ENCODE assay signal across 18 cellular contexts in the genomic region with DNA sequence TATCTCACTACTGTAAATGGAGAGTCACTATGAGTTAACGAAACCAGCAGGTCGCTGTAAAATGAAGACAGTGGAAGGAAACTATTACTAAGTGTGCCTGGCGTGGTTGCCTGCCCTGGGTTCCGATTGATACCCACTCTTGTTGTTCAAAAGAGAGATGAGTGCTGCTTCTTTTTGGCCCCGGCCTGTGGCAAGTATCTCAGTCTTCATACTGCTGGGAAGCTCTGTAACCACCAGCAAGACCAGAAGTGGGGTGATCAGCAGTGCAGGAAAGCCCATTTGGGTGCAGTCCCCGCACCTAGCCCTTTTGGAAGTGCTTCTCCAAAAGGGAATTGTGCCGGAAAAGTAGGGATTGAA.
DNase-seq lines count a peak whose midpoint lies in the region; ATAC-seq and TF ChIP-seq lines count a peak whose summit lies in the region.
"Had no signal": no experiment of that assay in that cellular context is flagged by ENCODE, and none has a peak within 500 bp of the region (broad histone marks: within the 10 kb centered on the region; RNA-seq: fewer than 3 reads in every experiment).

No MANE protein-coding gene starts in this region.

- H3F3A ChIP-seq in OCI-LY1 (ENCODE audit: insufficient read depth, low read length): no peaks in the 10 kb centered on the region

- intact Hi-C loops in body of pancreas (cut with DNase I): no loop called here

- no peaks in the 10 kb centered on the region for H3K79me2 ChIP-seq in OCI-LY1 (ENCODE audit: insufficient read depth, low read length)

- H3K9me2 ChIP-seq in OCI-LY1 (ENCODE audit: low read depth, low read length): no peaks in the 10 kb centered on the region
- H3K9me2 ChIP-seq: SK-N-SH had no signal

- TF ChIP-seq POLR2A in body of pancreas (IDR thresholded peaks at IDR 0.05): no peak

- H3K9me3 ChIP-seq in OCI-LY1 (ENCODE audit: low read length) (no peaks in the 10 kb centered on the region), body of pancreas (no peaks in the 10 kb centered on the region)
- H3K9me3 ChIP-seq: BE2C, ovary, SK-N-SH, stomach had no signal

- H3K9ac ChIP-seq in OCI-LY1 (ENCODE audit: low read length): no peak overlapping the region
- H3K9ac ChIP-seq: SK-N-SH had no signal

- H3K36me3 Mint-ChIP-seq in chondrocyte (ENCODE audit: low read depth): peaks cover 8% of the 10 kb centered on the region

- peak overlapping the region; percentile 17 for H3K27ac ChIP-seq in OCI-LY1 (ENCODE audit: low read depth, low read length, poor library complexity, severe bottlenecking)
- no peak overlapping the region for H3K27ac ChIP-seq in body of pancreas
- H3K27ac ChIP-seq: foreskin keratinocyte, ovary, stomach had no signal

- H3K27me3 ChIP-seq in OCI-LY1 (ENCODE audit: insufficient read depth, low read length) (no peaks in the 10 kb centered on the region), body of pancreas (no peaks in the 10 kb centered on the region)
- H3K27me3 ChIP-seq: BE2C, foreskin keratinocyte, ovary, stomach had no signal

- no peaks in the 10 kb centered on the region for H3K27me3 Mint-ChIP-seq in chondrocyte (ENCODE audit: low read depth)

- peaks cover 67% of the 10 kb centered on the region for H3K36me3 ChIP-seq in OCI-LY1 (ENCODE audit: insufficient read depth, low read length)
- no peaks in the 10 kb centered on the region for H3K36me3 ChIP-seq in body of pancreas (replicated peaks in 1 of 2; ENCODE audit: insufficient read depth in 1 of 2, low read depth in 2 of 2)
- H3K36me3 ChIP-seq: BE2C, ovary had no signal

- H3K4me1 ChIP-seq in OCI-LY1 (ENCODE audit: insufficient read depth, low read length, severe bottlenecking) (peaks cover 29% of the 10 kb centered on the region), body of pancreas (no peaks in the 10 kb centered on the region)
- H3K4me1 ChIP-seq: BE2C, foreskin keratinocyte had no signal

- H4K20me1 ChIP-seq in OCI-LY1 (ENCODE audit: insufficient read depth, low read length): no peaks in the 10 kb centered on the region

- DNase-seq in activated T-cell treated with anti-CD3 and anti-CD28 coated beads for 4 hours (peak; percentile 17), mesenteric fat pad (ENCODE audit: low spot score) (peak; percentile 51), body of pancreas (no peak), chondrocyte (ENCODE audit: low spot score) (no peak)
- peak; percentile 33 to 59 (median 42) for DNase-seq in stimulated activated CD4-positive, alpha-beta T cell treated with anti-CD3 and anti-CD28 coated beads, TNF-alpha, amount 100 ng/mL, for 24 hours (ENCODE audit: low read depth in 3 of 3)
- DNase-seq: BE2C; effector CD8-positive, alpha-beta T cell; foreskin keratinocyte; H7; MV-4-11; NCI-H2171 treated with DMSO at 0.1 percent for 48 hours; SK-N-SH; stomach had no signal

- H3K4me3 Mint-ChIP-seq in chondrocyte (ENCODE audit: unreplicated experiment): no peak overlapping the region
- H3K4me3 Mint-ChIP-seq: mesothelial cell of epicardium had no signal

- no peak overlapping the region for H3K27ac Mint-ChIP-seq in chondrocyte (ENCODE audit: unreplicated experiment)
- H3K27ac Mint-ChIP-seq: mesothelial cell of epicardium had no signal

- TF ChIP-seq CTCF in OCI-LY1 (IDR thresholded peaks at IDR 0.05; ENCODE audit: low read length) (no peak), body of pancreas (IDR thresholded peaks at IDR 0.05) (no peak), chondrocyte (IDR thresholded peaks at IDR 0.05) (no peak)

- WGBS in body of pancreas, 2 donors: 88 to 91% methylated on average over 7 of the region's 7 CpGs

- H3K4me1 Mint-ChIP-seq in chondrocyte (ENCODE audit: low read depth): no peaks in the 10 kb centered on the region
- H3K4me1 Mint-ChIP-seq: mesothelial cell of epicardium had no signal

- H3K4me2 ChIP-seq in OCI-LY1 (ENCODE audit: low read length): no peak overlapping the region
- H3K4me2 ChIP-seq: SK-N-SH had no signal

- no peaks in the 10 kb centered on the region for H3K9me3 Mint-ChIP-seq in chondrocyte (ENCODE audit: low read depth)
- H3K9me3 Mint-ChIP-seq: mesothelial cell of epicardium had no signal

- no peak overlapping the region for H2AFZ ChIP-seq in OCI-LY1 (ENCODE audit: low read length)

- H3K4me3 ChIP-seq in OCI-LY1 (ENCODE audit: low read depth, low read length, poor library complexity, severe bottlenecking) (no peak overlapping the region), body of pancreas (no peak overlapping the region)
- H3K4me3 ChIP-seq: ovary, stomach had no signal

- ATAC-seq in body of pancreas: no peak
- no peak for ATAC-seq in HG03354 (IDR thresholded peaks at IDR 0.05; ENCODE audit: poor library complexity, severe bottlenecking, unreplicated experiment)
- no peak for ATAC-seq in GM18867 (IDR thresholded peaks at IDR 0.05; ENCODE audit: unreplicated experiment)
- ATAC-seq: foreskin keratinocyte had no signal

Comparison
In these comparisons a context has a peak if more than half of its experiments do, and no peak if none do; other contexts are left out.
1. DNase-seq: peak in activated T-cell treated with anti-CD3 and anti-CD28 coated beads for 4 hours (single experiment), mesenteric fat pad (single experiment) and stimulated activated CD4-positive, alpha-beta T cell treated with anti-CD3 and anti-CD28 coated beads, TNF-alpha, amount 100 ng/mL, for 24 hours (3 of 3); none in body of pancreas (0 of 4) and chondrocyte (single experiment).